20 cellular contexts compared by ENCODE assay signal in genomic region chr16:74447578-74447977, GRCh38. TPM values are rescaled to one million over a fixed set of nuclear protein-coding genes. Genes with fewer than 3 reads are reported as not detected.
DNase-seq lines count a peak whose midpoint lies in the region; ATAC-seq and TF ChIP-seq lines count a peak whose summit lies in the region.
"Had no signal": no experiment of that assay in that cellular context is flagged by ENCODE, and none has a peak within 500 bp of the region (broad histone marks: within the 10 kb centered on the region; RNA-seq: fewer than 3 reads in every experiment).

No MANE protein-coding gene starts in this region.

- H3K4me3 ChIP-seq in esophagus squamous epithelium, result no peak overlapping the region
- H3K4me3 ChIP-seq: BLaER1 had no signal

- H3K9me3 Mint-ChIP-seq in activated CD4-positive, alpha-beta T cell treated with anti-CD3 and anti-CD28 coated beads for 36 hours (ENCODE audit: low read depth), result peaks cover 3% of the 10 kb centered on the region
- H3K9me3 Mint-ChIP-seq in activated CD4-positive, alpha-beta T cell treated with anti-CD3 and anti-CD28 coated beads, Interleukin-2, amount 10 ng/mL, durations not matched to agents 24 days and 14 days, result no peaks in the 10 kb centered on the region
- no peaks in the 10 kb centered on the region for H3K9me3 Mint-ChIP-seq in stimulated activated effector memory CD8-positive, alpha-beta T cell treated with anti-CD3 and anti-CD28 coated beads, Interleukin-12 subunit alpha, Interleukin-12 subunit beta, amount 100 ng/mL, for 72 hours
- H3K9me3 Mint-ChIP-seq: IgD-negative memory B cell had no signal

- peaks cover 6 to 20% (median 6%) of the 10 kb centered on the region in 3 donors for H3K36me3 ChIP-seq in esophagus squamous epithelium

- H3K4me1 ChIP-seq in esophagus squamous epithelium, result peaks cover 25 to 59% (median 28%) of the 10 kb centered on the region in 3 donors

- H3K9me3 ChIP-seq in T-helper 17 cell (ENCODE audit: control insufficient read depth, low read length, poor library complexity, severe bottlenecking), result no peaks in the 10 kb centered on the region
- H3K9me3 ChIP-seq in esophagus squamous epithelium, result no peaks in the 10 kb centered on the region
- H3K9me3 ChIP-seq: BLaER1 had no signal

- 60 to 88% methylated on average over 5 of the region's 5 CpGs for WGBS in esophagus squamous epithelium, 2 donors

- peaks cover 2% of the 10 kb centered on the region for H3K4me1 Mint-ChIP-seq in activated CD4-positive, alpha-beta T cell treated with anti-CD3 and anti-CD28 coated beads for 36 hours
- peaks cover 3% of the 10 kb centered on the region for H3K4me1 Mint-ChIP-seq in activated CD4-positive, alpha-beta T cell treated with anti-CD3 and anti-CD28 coated beads, Interleukin-2, amount 10 ng/mL, durations not matched to agents 24 days and 14 days
- peaks cover 6% of the 10 kb centered on the region for H3K4me1 Mint-ChIP-seq in T-helper 17 cell
- H3K4me1 Mint-ChIP-seq in stimulated activated effector memory CD8-positive, alpha-beta T cell treated with anti-CD3 and anti-CD28 coated beads, Interleukin-12 subunit alpha, Interleukin-12 subunit beta, amount 100 ng/mL, for 72 hours, result peaks cover 6% of the 10 kb centered on the region

- no peaks in the 10 kb centered on the region for H3K27me3 Mint-ChIP-seq in activated CD4-positive, alpha-beta T cell treated with anti-CD3 and anti-CD28 coated beads for 36 hours
- no peaks in the 10 kb centered on the region for H3K27me3 Mint-ChIP-seq in activated CD4-positive, alpha-beta T cell treated with anti-CD3 and anti-CD28 coated beads, Interleukin-2, amount 10 ng/mL, durations not matched to agents 24 days and 14 days
- H3K27me3 Mint-ChIP-seq in T-helper 17 cell, result no peaks in the 10 kb centered on the region
- H3K27me3 Mint-ChIP-seq: IgD-negative memory B cell had no signal

- peak overlapping the region; percentile 47 for H3K27ac Mint-ChIP-seq in activated CD4-positive, alpha-beta T cell treated with anti-CD3 and anti-CD28 coated beads for 36 hours
- no peak overlapping the region for H3K27ac Mint-ChIP-seq in activated CD4-positive, alpha-beta T cell treated with anti-CD3 and anti-CD28 coated beads, Interleukin-2, amount 10 ng/mL, durations not matched to agents 24 days and 14 days
- H3K27ac Mint-ChIP-seq in T-helper 17 cell, result peak overlapping the region; percentile 37
- peak overlapping the region; percentile 71 for H3K27ac Mint-ChIP-seq in stimulated activated effector memory CD8-positive, alpha-beta T cell treated with anti-CD3 and anti-CD28 coated beads, Interleukin-12 subunit alpha, Interleukin-12 subunit beta, amount 100 ng/mL, for 72 hours

- TF ChIP-seq CTCF in esophagus squamous epithelium (IDR thresholded peaks at IDR 0.05), result no peak

- H3K36me3 Mint-ChIP-seq in activated CD4-positive, alpha-beta T cell treated with anti-CD3 and anti-CD28 coated beads for 36 hours (ENCODE audit: low read depth), result peaks cover 20% of the 10 kb centered on the region
- peaks cover 37% of the 10 kb centered on the region for H3K36me3 Mint-ChIP-seq in activated CD4-positive, alpha-beta T cell treated with anti-CD3 and anti-CD28 coated beads, Interleukin-2, amount 10 ng/mL, durations not matched to agents 24 days and 14 days (ENCODE audit: low read depth)
- no peaks in the 10 kb centered on the region for H3K36me3 Mint-ChIP-seq in T-helper 17 cell (ENCODE audit: low read depth)
- H3K36me3 Mint-ChIP-seq in stimulated activated effector memory CD8-positive, alpha-beta T cell treated with anti-CD3 and anti-CD28 coated beads, Interleukin-12 subunit alpha, Interleukin-12 subunit beta, amount 100 ng/mL, for 72 hours, result peaks cover 49% of the 10 kb centered on the region

- CTCF ChIA-PET in activated CD4-positive, alpha-beta T cell treated with anti-CD3 and anti-CD28 coated beads for 36 hours (lab: Charles Lee), result no interaction called here

- POLR2A ChIA-PET in activated CD4-positive, alpha-beta T cell treated with anti-CD3 and anti-CD28 coated beads for 36 hours (lab: Charles Lee), result no interaction called here

- DNase-seq in activated CD4-positive, alpha-beta T cell treated with anti-CD3 and anti-CD28 coated beads for 36 hours, result no peak
- DNase-seq in activated CD4-positive, alpha-beta T cell treated with anti-CD3 and anti-CD28 coated beads, Interleukin-2, amount 10 ng/mL, durations not matched to agents 24 days and 14 days, result no peak
- DNase-seq in T-helper 17 cell (no peak), esophagus squamous epithelium (lab: John Stamatoyannopoulos, UW) (no peak), posterior cingulate gyrus (no peak)
- no peak for DNase-seq in stimulated activated effector memory CD8-positive, alpha-beta T cell treated with anti-CD3 and anti-CD28 coated beads, Interleukin-12 subunit alpha, Interleukin-12 subunit beta, amount 100 ng/mL, for 72 hours (ENCODE audit: low spot score in 2 of 2)
- DNase-seq: activated CD4-positive, CD25-positive, alpha-beta regulatory T cell treated with anti-CD3 and anti-CD28 coated beads, Interleukin-2, amount 50 U/mL, for 72 hours; DMS153; head of caudate nucleus; midbrain; NCI-H2107; NCI-H526; stimulated activated CD4-positive, alpha-beta T cell treated with anti-CD3 and anti-CD28 coated beads, Interleukin-4, amount 100 ng/mL, for 1 hour; substantia nigra; T-helper 9 cell had no signal

- H3K4me3 Mint-ChIP-seq in activated CD4-positive, alpha-beta T cell treated with anti-CD3 and anti-CD28 coated beads for 36 hours, result no peak overlapping the region
- no peak overlapping the region for H3K4me3 Mint-ChIP-seq in activated CD4-positive, alpha-beta T cell treated with anti-CD3 and anti-CD28 coated beads, Interleukin-2, amount 10 ng/mL, durations not matched to agents 24 days and 14 days
- no peak overlapping the region for H3K4me3 Mint-ChIP-seq in T-helper 17 cell
- H3K4me3 Mint-ChIP-seq in stimulated activated effector memory CD8-positive, alpha-beta T cell treated with anti-CD3 and anti-CD28 coated beads, Interleukin-12 subunit alpha, Interleukin-12 subunit beta, amount 100 ng/mL, for 72 hours, result no peak overlapping the region
- H3K4me3 Mint-ChIP-seq: IgD-negative memory B cell had no signal

- no peaks in the 10 kb centered on the region for H3K27me3 ChIP-seq in esophagus squamous epithelium
- H3K27me3 ChIP-seq: BLaER1 had no signal

- no peak for ATAC-seq in activated CD4-positive, alpha-beta T cell treated with anti-CD3 and anti-CD28 coated beads for 36 hours
- ATAC-seq in T-helper 17 cell (no peak), GM21619 (IDR thresholded peaks at IDR 0.05; ENCODE audit: unreplicated experiment) (no peak), GM18909 (IDR thresholded peaks at IDR 0.05; ENCODE audit: poor library complexity, unreplicated experiment) (no peak)
- no peak for ATAC-seq in stimulated activated effector memory CD8-positive, alpha-beta T cell treated with anti-CD3 and anti-CD28 coated beads, Interleukin-12 subunit alpha, Interleukin-12 subunit beta, amount 100 ng/mL, for 72 hours

- intact Hi-C loops in activated CD4-positive, alpha-beta T cell treated with anti-CD3 and anti-CD28 coated beads for 36 hours (cut with DNase I, micrococcal nuclease), result no loop called here
- intact Hi-C loops in activated CD4-positive, alpha-beta T cell treated with anti-CD3 and anti-CD28 coated beads, Interleukin-2, amount 10 ng/mL, durations not matched to agents 24 days and 14 days (cut with micrococcal nuclease), result no loop called here
- intact Hi-C loops in esophagus squamous epithelium (cut with DNase I), result no loop called here
- intact Hi-C loops in posterior cingulate gyrus (cut with DNase I), result no loop called here

- H3K27ac ChIP-seq in esophagus squamous epithelium, result peak overlapping the region; percentile 11 to 87 (median 84)
- H3K27ac ChIP-seq: 22Rv1, BLaER1 had no signal

- no peak for TF ChIP-seq POLR2A in esophagus squamous epithelium (IDR thresholded peaks at IDR 0.05)

RNA-seq across cellular contexts. Expression of gene CLEC18B, which starts 26.3 kb away (rescaled TPM):
- total RNA-seq in activated CD4-positive, alpha-beta T cell treated with anti-CD3 and anti-CD28 coated beads for 36 hours, result under 1 TPM in 1 of 2 experiments, not detected in 1; 0.23 TPM
- total RNA-seq in activated CD4-positive, alpha-beta T cell treated with anti-CD3 and anti-CD28 coated beads, Interleukin-2, amount 10 ng/mL, durations not matched to agents 24 days and 14 days, result 0.21 and 0.42 TPM in 2 replicates
- 1 to 10 TPM; 1.6 to 2.4 TPM for total RNA-seq in T-helper 17 cell
- 1 to 10 TPM in 2 of 4 donors, under 1 TPM in 2; 0.38 to 6.2 (median 2.6) TPM for total RNA-seq in esophagus squamous epithelium
